In genomic region chr2:58891828-58892366, GRCh38 we compare ENCODE assay signal across 12 cellular contexts.
DNase-seq lines count a peak whose midpoint lies in the region; ATAC-seq, FAIRE-seq and TF ChIP-seq lines count a peak whose summit lies in the region.
"Had no signal": no experiment of that assay in that cellular context is flagged by ENCODE, and none has a peak within 500 bp of the region (broad histone marks: within the 10 kb centered on the region; RNA-seq: fewer than 3 reads in every experiment).

No MANE protein-coding gene starts in this region.

- H3K79me2 ChIP-seq in K562 (ENCODE audit: control insufficient read depth, insufficient read depth, low read length): no peaks in the 10 kb centered on the region

- in situ Hi-C loops in K562 (cut with MboI): no loop called here

- no peaks in the 10 kb centered on the region for H3K9me1 ChIP-seq in K562 (ENCODE audit: control insufficient read depth, insufficient read depth, low read length)

- H3K27me3 ChIP-seq in K562 (ENCODE audit: control insufficient read depth in 2 of 2, insufficient read depth in 2 of 2, low read length in 2 of 2): no peaks in the 10 kb centered on the region
- H3K27me3 ChIP-seq: BE2C had no signal

- TF ChIP-seq POLR2A in K562 (conservative IDR thresholded peaks at IDR 0.05): no peak

- intact Hi-C loops in K562 (cut with micrococcal nuclease): no loop called here

- no peak; a peak in 1 of 6 replicates for TF ChIP-seq CTCF in K562 (IDR thresholded peaks at IDR 0.05 in 2 of 3, conservative IDR thresholded peaks at IDR 0.05 in 1 of 3; ENCODE audit: insufficient read depth in 2 of 3, low read depth in 1 of 3, low read length in 3 of 3)

- FAIRE-seq in K562 (lab: Jason Lieb, UNC): no peak
- FAIRE-seq: A549 had no signal

- no peak overlapping the region for H3K9ac ChIP-seq in K562 (ENCODE audit: insufficient read depth in 1 of 2, low read depth in 2 of 2, low read length in 2 of 2)

- POLR2A ChIA-PET in K562 (lab: Yijun Ruan, JAX): no interaction called here

- WGBS in K562 (ENCODE audit: insufficient coverage, low coverage, missing lambda C conversion rate): 11% methylated on average over 4 of the region's 4 CpGs

- H3K4me1 ChIP-seq in K562 (replicated peaks in 1 of 2; ENCODE audit: control insufficient read depth in 2 of 2, insufficient read depth in 2 of 2, low read length in 2 of 2): no peaks in the 10 kb centered on the region; a peak in 1 of 5 replicates
- H3K4me1 ChIP-seq: A549, BE2C had no signal

- 0 out of 2 replicates have a peak overlapping the region, but pooled peaks have one; percentile 11 for H2AFZ ChIP-seq in K562 (ENCODE audit: low read depth, low read length)

- BruUV-seq in K562 (replicated peaks; lab: Mats Ljungman, UMichigan): no TSS peak

- TF ChIP-seq RAD21 in K562 (CRISPR knock-in tag; conservative IDR thresholded peaks at IDR 0.05 in 1 of 2, IDR thresholded peaks at IDR 0.05 in 1 of 2): no peak

- no peaks in the 10 kb centered on the region for H3K36me3 ChIP-seq in K562 (ENCODE audit: control insufficient read depth, insufficient read depth, low read length)
- H3K36me3 ChIP-seq: BE2C had no signal

- DNase-seq in DMS53 treated with DMSO at 0.1 percent for 48 hours (lab: John Stamatoyannopoulos, UW; ENCODE audit: unreplicated experiment) (peak; percentile 62), NCI-H69 (lab: John Stamatoyannopoulos, UW) (peak; percentile 54), K562 (ENCODE audit: extremely low read depth in 1 of 4, low spot score in 3 of 4) (peak in 2 of 4 experiments; percentile 7 to 52), KG1 (lab: John Stamatoyannopoulos, UW) (no peak), occipital lobe (lab: John Stamatoyannopoulos, UW) (no peak), globus pallidus (ENCODE audit: low spot score) (no peak)
- DNase-seq: BE2C; CD4-positive, alpha-beta memory T cell had no signal

- CTCF ChIA-PET in K562 (lab: Yijun Ruan, JAX; ENCODE audit: low intra/inter-chr PET ratio): interaction anchor here (0.7 kb wide), 1 partner anchor 321 kb away, joined by 3 read pairs; no protein-coding TSS in a partner anchor

- H3K27ac ChIP-seq in K562 (ENCODE audit: extremely low read depth, low read depth, low read length): no peak overlapping the region
- H3K27ac ChIP-seq: A549, C4-2B had no signal

- peak; percentile 77 for ATAC-seq in K562
- no peak for ATAC-seq in HG02763 (IDR thresholded peaks at IDR 0.05; ENCODE audit: unreplicated experiment)
- ATAC-seq: HCT116 had no signal

- H4K20me1 ChIP-seq in K562 (replicated peaks; ENCODE audit: control insufficient read depth, insufficient read depth, low read length): no peaks in the 10 kb centered on the region

- no peak for TF ChIP-seq EP300 in K562 (IDR thresholded peaks at IDR 0.05; ENCODE audit: low read length)

- H3K4me2 ChIP-seq in K562 (ENCODE audit: insufficient read depth, low read length): no peak overlapping the region; the same call in 1 of the 2 replicates
- H3K4me2 ChIP-seq: A549 had no signal

- no peak overlapping the region for H3K4me3 ChIP-seq in K562
- H3K4me3 ChIP-seq: A549 had no signal

- no peaks in the 10 kb centered on the region for H3K9me3 ChIP-seq in K562 (replicated peaks; ENCODE audit: control insufficient read depth, insufficient read depth, low read depth, low read length)
- H3K9me3 ChIP-seq: A549, BE2C had no signal

TF ChIP-seq in K562, 482 proteins besides CTCF, POLR2A, EP300 and RAD21 (continues in another document):
- TF ChIP-seq YBX1 (IDR thresholded peaks at IDR 0.05): no peak
- TF ChIP-seq, protein P1, sequence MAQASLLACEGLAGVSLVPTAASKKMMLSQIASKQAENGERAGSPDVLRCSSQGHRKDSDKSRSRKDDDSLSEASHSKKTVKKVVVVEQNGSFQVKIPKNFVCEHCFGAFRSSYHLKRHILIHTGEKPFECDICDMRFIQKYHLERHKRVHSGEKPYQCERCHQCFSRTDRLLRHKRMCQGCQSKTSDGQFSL (CRISPR knock-in tag; IDR thresholded peaks at IDR 0.05): no peak
- TF ChIP-seq, protein P1 (tag; IDR thresholded peaks at IDR 0.05): no peak
- no peak for TF ChIP-seq NBN (IDR thresholded peaks at IDR 0.05; ENCODE audit: low read depth)
- TF ChIP-seq, protein P2, sequence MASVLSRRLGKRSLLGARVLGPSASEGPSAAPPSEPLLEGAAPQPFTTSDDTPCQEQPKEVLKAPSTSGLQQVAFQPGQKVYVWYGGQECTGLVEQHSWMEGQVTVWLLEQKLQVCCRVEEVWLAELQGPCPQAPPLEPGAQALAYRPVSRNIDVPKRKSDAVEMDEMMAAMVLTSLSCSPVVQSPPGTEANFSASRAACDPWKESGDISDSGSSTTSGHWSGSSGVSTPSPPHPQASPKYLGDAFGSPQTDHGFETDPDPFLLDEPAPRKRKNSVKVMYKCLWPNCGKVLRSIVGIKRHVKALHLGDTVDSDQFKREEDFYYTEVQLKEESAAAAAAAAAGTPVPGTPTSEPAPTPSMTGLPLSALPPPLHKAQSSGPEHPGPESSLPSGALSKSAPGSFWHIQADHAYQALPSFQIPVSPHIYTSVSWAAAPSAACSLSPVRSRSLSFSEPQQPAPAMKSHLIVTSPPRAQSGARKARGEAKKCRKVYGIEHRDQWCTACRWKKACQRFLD (CRISPR knock-in tag; IDR thresholded peaks at IDR 0.05): no peak
- TF ChIP-seq TCF3 (CRISPR knock-in tag; IDR thresholded peaks at IDR 0.05): peak; percentile 22; the same call in 1 of the 2 replicates
- no peak for TF ChIP-seq ELF1 (tag; IDR thresholded peaks at IDR 0.05)
- no peak for TF ChIP-seq KDM1A (IDR thresholded peaks at IDR 0.05)
- no peak for TF ChIP-seq ZBTB8A (IDR thresholded peaks at IDR 0.05; ENCODE audit: partially characterized antibody)
- no peak for TF ChIP-seq SMARCE1 (IDR thresholded peaks at IDR 0.05)
- TF ChIP-seq TAL1 (IDR thresholded peaks at IDR 0.05): peak; percentile 19; the same call in 1 of the 2 replicates
- TF ChIP-seq ARID1B (IDR thresholded peaks at IDR 0.05): peak; percentile 55; the same call in 1 of the 2 replicates
- TF ChIP-seq MAFK (IDR thresholded peaks at IDR 0.05; ENCODE audit: low read length): no peak
- no peak for TF ChIP-seq ZBED1 (IDR thresholded peaks at IDR 0.05)
- no peak for TF ChIP-seq CXXC5 (CRISPR knock-in tag; IDR thresholded peaks at IDR 0.05)
- TF ChIP-seq TOE1 (IDR thresholded peaks at IDR 0.05; ENCODE audit: borderline replicate concordance): no peak
- no peak for TF ChIP-seq TOE1 (CRISPR knock-in tag; IDR thresholded peaks at IDR 0.05; ENCODE audit: borderline replicate concordance, low read depth)
- TF ChIP-seq, protein P3, sequence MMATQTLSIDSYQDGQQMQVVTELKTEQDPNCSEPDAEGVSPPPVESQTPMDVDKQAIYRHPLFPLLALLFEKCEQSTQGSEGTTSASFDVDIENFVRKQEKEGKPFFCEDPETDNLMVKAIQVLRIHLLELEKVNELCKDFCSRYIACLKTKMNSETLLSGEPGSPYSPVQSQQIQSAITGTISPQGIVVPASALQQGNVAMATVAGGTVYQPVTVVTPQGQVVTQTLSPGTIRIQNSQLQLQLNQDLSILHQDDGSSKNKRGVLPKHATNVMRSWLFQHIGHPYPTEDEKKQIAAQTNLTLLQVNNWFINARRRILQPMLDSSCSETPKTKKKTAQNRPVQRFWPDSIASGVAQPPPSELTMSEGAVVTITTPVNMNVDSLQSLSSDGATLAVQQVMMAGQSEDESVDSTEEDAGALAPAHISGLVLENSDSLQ (IDR thresholded peaks at IDR 0.05): no peak
- TF ChIP-seq, protein P4, sequence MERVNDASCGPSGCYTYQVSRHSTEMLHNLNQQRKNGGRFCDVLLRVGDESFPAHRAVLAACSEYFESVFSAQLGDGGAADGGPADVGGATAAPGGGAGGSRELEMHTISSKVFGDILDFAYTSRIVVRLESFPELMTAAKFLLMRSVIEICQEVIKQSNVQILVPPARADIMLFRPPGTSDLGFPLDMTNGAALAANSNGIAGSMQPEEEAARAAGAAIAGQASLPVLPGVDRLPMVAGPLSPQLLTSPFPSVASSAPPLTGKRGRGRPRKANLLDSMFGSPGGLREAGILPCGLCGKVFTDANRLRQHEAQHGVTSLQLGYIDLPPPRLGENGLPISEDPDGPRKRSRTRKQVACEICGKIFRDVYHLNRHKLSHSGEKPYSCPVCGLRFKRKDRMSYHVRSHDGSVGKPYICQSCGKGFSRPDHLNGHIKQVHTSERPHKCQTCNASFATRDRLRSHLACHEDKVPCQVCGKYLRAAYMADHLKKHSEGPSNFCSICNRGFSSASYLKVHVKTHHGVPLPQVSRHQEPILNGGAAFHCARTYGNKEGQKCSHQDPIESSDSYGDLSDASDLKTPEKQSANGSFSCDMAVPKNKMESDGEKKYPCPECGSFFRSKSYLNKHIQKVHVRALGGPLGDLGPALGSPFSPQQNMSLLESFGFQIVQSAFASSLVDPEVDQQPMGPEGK (CRISPR knock-in tag; IDR thresholded peaks at IDR 0.05; ENCODE audit: borderline replicate concordance): no peak
- TF ChIP-seq ZNF121 (CRISPR knock-in tag; conservative IDR thresholded peaks at IDR 0.05): no peak
- no peak for TF ChIP-seq CREM (IDR thresholded peaks at IDR 0.05; ENCODE audit: low read depth)
- no peak for TF ChIP-seq ZNF444 (CRISPR knock-in tag; IDR thresholded peaks at IDR 0.05)
- TF ChIP-seq CREB5 (CRISPR knock-in tag; IDR thresholded peaks at IDR 0.05): no peak
- TF ChIP-seq CBFA2T3 (IDR thresholded peaks at IDR 0.05): peak; percentile 10; the same call in 1 of the 2 replicates
- no peak for TF ChIP-seq PCBP1 (IDR thresholded peaks at IDR 0.05; ENCODE audit: low read depth, low read length, poor library complexity, severe bottlenecking)

Comparison
In these comparisons a context has a peak if more than half of its experiments do, and no peak if none do; other contexts are left out.
1. DNase-seq: peak in DMS53 treated with DMSO at 0.1 percent for 48 hours (single experiment) and NCI-H69 (single experiment); none in KG1 (single experiment), occipital lobe (single experiment) and globus pallidus (single experiment).